Comparison of ENCODE assay signal across 25 cellular contexts in the genomic region with DNA sequence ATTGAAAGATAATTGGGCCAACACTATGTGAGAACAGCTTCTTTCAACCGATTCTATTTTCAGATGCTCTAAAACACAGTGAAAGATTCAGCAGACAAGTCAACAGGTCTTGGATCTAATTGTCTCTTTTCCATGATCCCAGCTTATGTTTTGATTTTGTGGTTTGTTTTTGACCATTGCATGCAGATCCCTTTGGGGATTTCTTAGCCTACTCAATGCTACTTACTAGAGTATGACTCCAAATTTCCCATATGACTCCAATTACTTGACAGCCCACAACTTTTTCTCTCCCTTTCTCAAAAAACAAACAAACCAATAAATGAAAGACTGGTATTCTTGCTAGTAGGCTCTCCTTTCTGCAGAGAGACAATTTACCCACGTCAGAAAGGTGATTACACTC.
"Had no signal": no experiment of that assay in that cellular context is flagged by ENCODE, and none has a peak within 500 bp of the region (broad histone marks: within the 10 kb centered on the region; RNA-seq: fewer than 3 reads in every experiment).

No MANE protein-coding gene starts in this region.

- H3K36me3 ChIP-seq: neural progenitor cell, ovary, right lobe of liver, stomach, suprapubic skin, tibial artery, transverse colon, upper lobe of right lung, uterus had no signal

- H3K27ac ChIP-seq: neural progenitor cell, ovary, parathyroid adenoma, psoas muscle, right lobe of liver, skin epidermis, stomach, suprapubic skin, testis, tibial artery, transverse colon, upper lobe of right lung, uterus had no signal

- DNase-seq: naive thymus-derived CD4-positive, alpha-beta T cell; natural killer cell; occipital lobe; ovary; posterior cingulate gyrus; psoas muscle; right cardiac atrium; right lobe of liver; stimulated activated CD4-positive, alpha-beta T cell treated with anti-CD3 and anti-CD28 coated beads, Interleukin-15, amount 100 ng/mL, for 24 hours; stimulated activated CD4-positive, alpha-beta T cell treated with anti-CD3 and anti-CD28 coated beads, Interleukin-2, amount 100 ng/mL, for 24 hours; stimulated activated CD4-positive, alpha-beta T cell treated with anti-CD3 and anti-CD28 coated beads, Interleukin-2, amount 100 ng/mL, for 48 hours; stimulated activated CD4-positive, alpha-beta T cell treated with anti-CD3 and anti-CD28 coated beads, Interleukin-4, amount 100 ng/mL, for 24 hours; stimulated activated naive B cell treated with anti-CD40 and anti-IgM and Interleukin-4, amounts not matched to agents 10 μg/mL and 1 μg/mL and 100 μg/mL, for 72 hours; stimulated activated naive CD4-positive, alpha-beta T cell treated with Interleukin-2 at 50 U/mL for 16 hours; stomach; testis; tibial artery; transverse colon; upper lobe of right lung; uterus had no signal

- ATAC-seq: naive thymus-derived CD4-positive, alpha-beta T cell; natural killer cell; psoas muscle; right cardiac atrium; right lobe of liver; stimulated activated effector memory CD8-positive, alpha-beta T cell treated with anti-CD3 and anti-CD28 coated beads, Interleukin-12 subunit alpha, Interleukin-12 subunit beta, amount 100 ng/mL, for 72 hours; stimulated activated naive B cell treated with anti-CD40 and anti-IgM and Interleukin-4, amounts not matched to agents 10 μg/mL and 1 μg/mL and 100 μg/mL, for 72 hours; upper lobe of right lung had no signal

- H3K4me3 ChIP-seq: neural progenitor cell, ovary, psoas muscle, right lobe of liver, skin epidermis, stomach, suprapubic skin, testis, tibial artery, transverse colon, upper lobe of right lung, uterus had no signal

- H3K27me3 ChIP-seq: neural progenitor cell, ovary, right lobe of liver, stomach, suprapubic skin, testis, tibial artery, transverse colon, upper lobe of right lung, uterus had no signal
